Comparison of ENCODE assay signal across 1 cellular context in the genomic region with DNA sequence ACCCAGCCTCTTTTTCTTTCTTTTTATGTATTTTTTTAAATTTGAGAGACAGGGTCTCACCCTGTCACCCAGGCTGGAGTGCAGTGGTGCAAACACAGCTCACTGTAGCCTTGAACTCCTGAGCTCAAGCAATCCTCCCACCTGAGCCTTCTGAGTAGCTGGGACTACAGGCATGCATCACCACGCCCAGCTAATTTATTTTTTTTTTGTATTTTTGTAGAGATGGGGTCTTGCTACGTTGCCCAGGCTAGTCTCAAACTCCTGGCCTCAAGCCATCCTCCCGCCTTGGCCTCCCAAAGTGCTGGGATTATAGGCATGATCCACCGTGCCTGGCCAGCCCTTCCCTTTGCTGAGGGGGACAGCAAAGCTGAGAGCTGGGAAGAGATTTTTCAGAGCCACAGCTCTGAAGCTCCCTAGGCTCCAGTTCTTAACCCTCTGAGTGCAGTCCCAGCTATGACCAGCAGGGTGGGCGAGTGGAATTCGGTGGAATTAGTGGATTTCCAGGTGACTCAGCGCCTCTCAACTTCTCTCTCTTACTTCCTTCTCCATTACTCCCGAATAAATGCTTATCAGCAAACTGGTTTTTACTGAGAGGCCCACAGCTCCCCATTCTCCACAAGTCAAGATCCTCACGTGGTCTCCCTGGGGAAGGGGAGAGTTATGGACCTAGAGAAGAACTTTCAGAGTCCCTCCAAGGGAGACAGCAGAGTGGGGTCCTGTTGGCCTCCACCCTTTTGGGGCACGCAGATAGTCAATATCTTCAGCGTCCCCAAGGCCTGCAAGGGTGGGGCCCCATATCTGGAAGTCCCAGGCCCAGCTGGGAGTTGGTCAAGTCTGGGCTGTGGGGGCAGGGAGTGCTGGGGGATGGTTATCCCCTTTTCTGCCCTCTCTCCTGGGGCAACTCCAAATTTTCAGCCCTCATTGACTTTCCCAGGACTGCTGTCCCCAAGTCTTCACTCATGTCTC.
TF ChIP-seq lines count a peak whose summit lies in the region.

No MANE protein-coding gene starts in this region.

TF ChIP-seq in HepG2, 621 proteins besides CTCF, POLR2A, EP300 and RAD21 (continued from another document and continues in another):
- TF ChIP-seq, protein P1, sequence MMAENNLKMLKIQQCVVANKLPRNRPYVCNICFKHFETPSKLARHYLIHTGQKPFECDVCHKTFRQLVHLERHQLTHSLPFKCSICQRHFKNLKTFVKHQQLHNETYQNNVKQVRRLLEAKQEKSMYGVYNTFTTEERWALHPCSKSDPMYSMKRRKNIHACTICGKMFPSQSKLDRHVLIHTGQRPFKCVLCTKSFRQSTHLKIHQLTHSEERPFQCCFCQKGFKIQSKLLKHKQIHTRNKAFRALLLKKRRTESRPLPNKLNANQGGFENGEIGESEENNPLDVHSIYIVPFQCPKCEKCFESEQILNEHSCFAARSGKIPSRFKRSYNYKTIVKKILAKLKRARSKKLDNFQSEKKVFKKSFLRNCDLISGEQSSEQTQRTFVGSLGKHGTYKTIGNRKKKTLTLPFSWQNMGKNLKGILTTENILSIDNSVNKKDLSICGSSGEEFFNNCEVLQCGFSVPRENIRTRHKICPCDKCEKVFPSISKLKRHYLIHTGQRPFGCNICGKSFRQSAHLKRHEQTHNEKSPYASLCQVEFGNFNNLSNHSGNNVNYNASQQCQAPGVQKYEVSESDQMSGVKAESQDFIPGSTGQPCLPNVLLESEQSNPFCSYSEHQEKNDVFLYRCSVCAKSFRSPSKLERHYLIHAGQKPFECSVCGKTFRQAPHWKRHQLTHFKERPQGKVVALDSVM (CRISPR knock-in tag; IDR thresholded peaks at IDR 0.05) = peak; percentile 86
- TF ChIP-seq CC2D1A (CRISPR knock-in tag; IDR thresholded peaks at IDR 0.05) = no peak
- TF ChIP-seq, protein P2, sequence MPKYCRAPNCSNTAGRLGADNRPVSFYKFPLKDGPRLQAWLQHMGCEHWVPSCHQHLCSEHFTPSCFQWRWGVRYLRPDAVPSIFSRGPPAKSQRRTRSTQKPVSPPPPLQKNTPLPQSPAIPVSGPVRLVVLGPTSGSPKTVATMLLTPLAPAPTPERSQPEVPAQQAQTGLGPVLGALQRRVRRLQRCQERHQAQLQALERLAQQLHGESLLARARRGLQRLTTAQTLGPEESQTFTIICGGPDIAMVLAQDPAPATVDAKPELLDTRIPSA (CRISPR knock-in tag; IDR thresholded peaks at IDR 0.05; ENCODE audit: borderline replicate concordance) = no peak
- TF ChIP-seq, protein P3, sequence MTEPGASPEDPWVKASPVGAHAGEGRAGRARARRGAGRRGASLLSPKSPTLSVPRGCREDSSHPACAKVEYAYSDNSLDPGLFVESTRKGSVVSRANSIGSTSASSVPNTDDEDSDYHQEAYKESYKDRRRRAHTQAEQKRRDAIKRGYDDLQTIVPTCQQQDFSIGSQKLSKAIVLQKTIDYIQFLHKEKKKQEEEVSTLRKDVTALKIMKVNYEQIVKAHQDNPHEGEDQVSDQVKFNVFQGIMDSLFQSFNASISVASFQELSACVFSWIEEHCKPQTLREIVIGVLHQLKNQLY (CRISPR knock-in tag; IDR thresholded peaks at IDR 0.05) = no peak
- TF ChIP-seq, protein P4, sequence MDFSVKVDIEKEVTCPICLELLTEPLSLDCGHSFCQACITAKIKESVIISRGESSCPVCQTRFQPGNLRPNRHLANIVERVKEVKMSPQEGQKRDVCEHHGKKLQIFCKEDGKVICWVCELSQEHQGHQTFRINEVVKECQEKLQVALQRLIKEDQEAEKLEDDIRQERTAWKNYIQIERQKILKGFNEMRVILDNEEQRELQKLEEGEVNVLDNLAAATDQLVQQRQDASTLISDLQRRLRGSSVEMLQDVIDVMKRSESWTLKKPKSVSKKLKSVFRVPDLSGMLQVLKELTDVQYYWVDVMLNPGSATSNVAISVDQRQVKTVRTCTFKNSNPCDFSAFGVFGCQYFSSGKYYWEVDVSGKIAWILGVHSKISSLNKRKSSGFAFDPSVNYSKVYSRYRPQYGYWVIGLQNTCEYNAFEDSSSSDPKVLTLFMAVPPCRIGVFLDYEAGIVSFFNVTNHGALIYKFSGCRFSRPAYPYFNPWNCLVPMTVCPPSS (IDR thresholded peaks at IDR 0.05) = no peak
- TF ChIP-seq STAG1 (CRISPR knock-in tag; IDR thresholded peaks at IDR 0.05) = peak; percentile 54
- TF ChIP-seq ZBTB8A (CRISPR knock-in tag; IDR thresholded peaks at IDR 0.05; ENCODE audit: borderline replicate concordance, low read depth) = no peak
- peak; percentile 60 for TF ChIP-seq MAFF (IDR thresholded peaks at IDR 0.05; ENCODE audit: low read depth, low read length)
- TF ChIP-seq, protein P5, sequence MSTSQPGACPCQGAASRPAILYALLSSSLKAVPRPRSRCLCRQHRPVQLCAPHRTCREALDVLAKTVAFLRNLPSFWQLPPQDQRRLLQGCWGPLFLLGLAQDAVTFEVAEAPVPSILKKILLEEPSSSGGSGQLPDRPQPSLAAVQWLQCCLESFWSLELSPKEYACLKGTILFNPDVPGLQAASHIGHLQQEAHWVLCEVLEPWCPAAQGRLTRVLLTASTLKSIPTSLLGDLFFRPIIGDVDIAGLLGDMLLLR (CRISPR knock-in tag; IDR thresholded peaks at IDR 0.05) = no peak
- TF ChIP-seq SP1 (IDR thresholded peaks at IDR 0.05) = no peak
- TF ChIP-seq SP1 (CRISPR knock-in tag; IDR thresholded peaks at IDR 0.05) = no peak; the same call in 1 of the 2 replicates
- TF ChIP-seq NFE2 (CRISPR knock-in tag; IDR thresholded peaks at IDR 0.05) = peak; percentile 78; the same call in 1 of the 2 replicates
- TF ChIP-seq HOXA9 (CRISPR knock-in tag; IDR thresholded peaks at IDR 0.05; ENCODE audit: borderline replicate concordance) = no peak
- TF ChIP-seq ELF4 (CRISPR knock-in tag; IDR thresholded peaks at IDR 0.05; ENCODE audit: borderline replicate concordance) = no peak
- TF ChIP-seq FOXA3 (CRISPR knock-in tag; IDR thresholded peaks at IDR 0.05) = no peak
- no peak for TF ChIP-seq ZNF24 (IDR thresholded peaks at IDR 0.05)
- TF ChIP-seq, protein P6, sequence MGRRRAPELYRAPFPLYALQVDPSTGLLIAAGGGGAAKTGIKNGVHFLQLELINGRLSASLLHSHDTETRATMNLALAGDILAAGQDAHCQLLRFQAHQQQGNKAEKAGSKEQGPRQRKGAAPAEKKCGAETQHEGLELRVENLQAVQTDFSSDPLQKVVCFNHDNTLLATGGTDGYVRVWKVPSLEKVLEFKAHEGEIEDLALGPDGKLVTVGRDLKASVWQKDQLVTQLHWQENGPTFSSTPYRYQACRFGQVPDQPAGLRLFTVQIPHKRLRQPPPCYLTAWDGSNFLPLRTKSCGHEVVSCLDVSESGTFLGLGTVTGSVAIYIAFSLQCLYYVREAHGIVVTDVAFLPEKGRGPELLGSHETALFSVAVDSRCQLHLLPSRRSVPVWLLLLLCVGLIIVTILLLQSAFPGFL (CRISPR knock-in tag; IDR thresholded peaks at IDR 0.05) = no peak
- TF ChIP-seq JARID2 (CRISPR knock-in tag; IDR thresholded peaks at IDR 0.05; ENCODE audit: insufficient replicate concordance) = no peak
- no peak for TF ChIP-seq ZNF768 (CRISPR knock-in tag; IDR thresholded peaks at IDR 0.05)
- TF ChIP-seq ADNP (CRISPR knock-in tag; IDR thresholded peaks at IDR 0.05) = 0 out of 2 replicates have a peak, but pooled peaks have one; percentile 23
- peak; percentile 24; the same call in 1 of the 2 replicates for TF ChIP-seq ZNF709 (CRISPR knock-in tag; IDR thresholded peaks at IDR 0.05)
- TF ChIP-seq, protein P7, sequence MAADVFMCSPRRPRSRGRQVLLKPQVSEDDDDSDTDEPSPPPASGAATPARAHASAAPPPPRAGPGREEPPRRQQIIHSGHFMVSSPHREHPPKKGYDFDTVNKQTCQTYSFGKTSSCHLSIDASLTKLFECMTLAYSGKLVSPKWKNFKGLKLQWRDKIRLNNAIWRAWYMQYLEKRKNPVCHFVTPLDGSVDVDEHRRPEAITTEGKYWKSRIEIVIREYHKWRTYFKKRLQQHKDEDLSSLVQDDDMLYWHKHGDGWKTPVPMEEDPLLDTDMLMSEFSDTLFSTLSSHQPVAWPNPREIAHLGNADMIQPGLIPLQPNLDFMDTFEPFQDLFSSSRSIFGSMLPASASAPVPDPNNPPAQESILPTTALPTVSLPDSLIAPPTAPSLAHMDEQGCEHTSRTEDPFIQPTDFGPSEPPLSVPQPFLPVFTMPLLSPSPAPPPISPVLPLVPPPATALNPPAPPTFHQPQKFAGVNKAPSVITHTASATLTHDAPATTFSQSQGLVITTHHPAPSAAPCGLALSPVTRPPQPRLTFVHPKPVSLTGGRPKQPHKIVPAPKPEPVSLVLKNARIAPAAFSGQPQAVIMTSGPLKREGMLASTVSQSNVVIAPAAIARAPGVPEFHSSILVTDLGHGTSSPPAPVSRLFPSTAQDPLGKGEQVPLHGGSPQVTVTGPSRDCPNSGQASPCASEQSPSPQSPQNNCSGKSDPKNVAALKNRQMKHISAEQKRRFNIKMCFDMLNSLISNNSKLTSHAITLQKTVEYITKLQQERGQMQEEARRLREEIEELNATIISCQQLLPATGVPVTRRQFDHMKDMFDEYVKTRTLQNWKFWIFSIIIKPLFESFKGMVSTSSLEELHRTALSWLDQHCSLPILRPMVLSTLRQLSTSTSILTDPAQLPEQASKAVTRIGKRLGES (CRISPR knock-in tag; IDR thresholded peaks at IDR 0.05; ENCODE audit: borderline replicate concordance) = no peak
- TF ChIP-seq ZNF205 (CRISPR knock-in tag; IDR thresholded peaks at IDR 0.05) = no peak
- TF ChIP-seq MXI1 (IDR thresholded peaks at IDR 0.05; ENCODE audit: borderline replicate concordance, low read depth, low read length) = peak; percentile 16; the same call in 1 of the 3 replicates
- TF ChIP-seq, protein P8, sequence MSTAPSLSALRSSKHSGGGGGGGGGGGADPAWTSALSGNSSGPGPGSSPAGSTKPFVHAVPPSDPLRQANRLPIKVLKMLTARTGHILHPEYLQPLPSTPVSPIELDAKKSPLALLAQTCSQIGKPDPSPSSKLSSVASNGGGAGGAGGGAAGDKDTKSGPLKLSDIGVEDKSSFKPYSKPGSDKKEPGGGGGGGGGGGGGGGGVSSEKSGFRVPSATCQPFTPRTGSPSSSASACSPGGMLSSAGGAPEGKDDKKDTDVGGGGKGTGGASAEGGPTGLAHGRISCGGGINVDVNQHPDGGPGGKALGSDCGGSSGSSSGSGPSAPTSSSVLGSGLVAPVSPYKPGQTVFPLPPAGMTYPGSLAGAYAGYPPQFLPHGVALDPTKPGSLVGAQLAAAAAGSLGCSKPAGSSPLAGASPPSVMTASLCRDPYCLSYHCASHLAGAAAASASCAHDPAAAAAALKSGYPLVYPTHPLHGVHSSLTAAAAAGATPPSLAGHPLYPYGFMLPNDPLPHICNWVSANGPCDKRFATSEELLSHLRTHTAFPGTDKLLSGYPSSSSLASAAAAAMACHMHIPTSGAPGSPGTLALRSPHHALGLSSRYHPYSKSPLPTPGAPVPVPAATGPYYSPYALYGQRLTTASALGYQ (CRISPR knock-in tag; IDR thresholded peaks at IDR 0.05) = no peak
- TF ChIP-seq, protein P9, sequence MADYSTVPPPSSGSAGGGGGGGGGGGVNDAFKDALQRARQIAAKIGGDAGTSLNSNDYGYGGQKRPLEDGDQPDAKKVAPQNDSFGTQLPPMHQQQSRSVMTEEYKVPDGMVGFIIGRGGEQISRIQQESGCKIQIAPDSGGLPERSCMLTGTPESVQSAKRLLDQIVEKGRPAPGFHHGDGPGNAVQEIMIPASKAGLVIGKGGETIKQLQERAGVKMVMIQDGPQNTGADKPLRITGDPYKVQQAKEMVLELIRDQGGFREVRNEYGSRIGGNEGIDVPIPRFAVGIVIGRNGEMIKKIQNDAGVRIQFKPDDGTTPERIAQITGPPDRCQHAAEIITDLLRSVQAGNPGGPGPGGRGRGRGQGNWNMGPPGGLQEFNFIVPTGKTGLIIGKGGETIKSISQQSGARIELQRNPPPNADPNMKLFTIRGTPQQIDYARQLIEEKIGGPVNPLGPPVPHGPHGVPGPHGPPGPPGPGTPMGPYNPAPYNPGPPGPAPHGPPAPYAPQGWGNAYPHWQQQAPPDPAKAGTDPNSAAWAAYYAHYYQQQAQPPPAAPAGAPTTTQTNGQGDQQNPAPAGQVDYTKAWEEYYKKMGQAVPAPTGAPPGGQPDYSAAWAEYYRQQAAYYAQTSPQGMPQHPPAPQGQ (CRISPR knock-in tag; IDR thresholded peaks at IDR 0.05; ENCODE audit: borderline replicate concordance) = no peak
- 0 out of 2 replicates have a peak, but pooled peaks have one; percentile 40 for TF ChIP-seq ZNF747 (CRISPR knock-in tag; IDR thresholded peaks at IDR 0.05; ENCODE audit: borderline replicate concordance)
- TF ChIP-seq MED8 (CRISPR knock-in tag; IDR thresholded peaks at IDR 0.05; ENCODE audit: insufficient replicate concordance) = no peak
- no peak for TF ChIP-seq STAT5B (CRISPR knock-in tag; IDR thresholded peaks at IDR 0.05)
- TF ChIP-seq EED (CRISPR knock-in tag; IDR thresholded peaks at IDR 0.05) = no peak
- TF ChIP-seq, protein P10, sequence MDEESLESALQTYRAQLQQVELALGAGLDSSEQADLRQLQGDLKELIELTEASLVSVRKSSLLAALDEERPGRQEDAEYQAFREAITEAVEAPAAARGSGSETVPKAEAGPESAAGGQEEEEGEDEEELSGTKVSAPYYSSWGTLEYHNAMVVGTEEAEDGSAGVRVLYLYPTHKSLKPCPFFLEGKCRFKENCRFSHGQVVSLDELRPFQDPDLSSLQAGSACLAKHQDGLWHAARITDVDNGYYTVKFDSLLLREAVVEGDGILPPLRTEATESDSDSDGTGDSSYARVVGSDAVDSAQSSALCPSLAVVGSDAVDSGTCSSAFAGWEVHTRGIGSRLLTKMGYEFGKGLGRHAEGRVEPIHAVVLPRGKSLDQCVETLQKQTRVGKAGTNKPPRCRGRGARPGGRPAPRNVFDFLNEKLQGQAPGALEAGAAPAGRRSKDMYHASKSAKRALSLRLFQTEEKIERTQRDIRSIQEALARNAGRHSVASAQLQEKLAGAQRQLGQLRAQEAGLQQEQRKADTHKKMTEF (CRISPR knock-in tag; IDR thresholded peaks at IDR 0.05) = no peak
- no peak for TF ChIP-seq RNF2 (conservative IDR thresholded peaks at IDR 0.05; ENCODE audit: low read depth)
- no peak for TF ChIP-seq AGO1 (IDR thresholded peaks at IDR 0.05; ENCODE audit: low read depth, low read length, poor library complexity, severe bottlenecking)
- no peak for TF ChIP-seq ZNF737 (CRISPR knock-in tag; IDR thresholded peaks at IDR 0.05; ENCODE audit: borderline replicate concordance)
- TF ChIP-seq GATAD2A (CRISPR knock-in tag; IDR thresholded peaks at IDR 0.05) = peak; percentile 42; the same call in 1 of the 2 replicates
- TF ChIP-seq, protein P11, sequence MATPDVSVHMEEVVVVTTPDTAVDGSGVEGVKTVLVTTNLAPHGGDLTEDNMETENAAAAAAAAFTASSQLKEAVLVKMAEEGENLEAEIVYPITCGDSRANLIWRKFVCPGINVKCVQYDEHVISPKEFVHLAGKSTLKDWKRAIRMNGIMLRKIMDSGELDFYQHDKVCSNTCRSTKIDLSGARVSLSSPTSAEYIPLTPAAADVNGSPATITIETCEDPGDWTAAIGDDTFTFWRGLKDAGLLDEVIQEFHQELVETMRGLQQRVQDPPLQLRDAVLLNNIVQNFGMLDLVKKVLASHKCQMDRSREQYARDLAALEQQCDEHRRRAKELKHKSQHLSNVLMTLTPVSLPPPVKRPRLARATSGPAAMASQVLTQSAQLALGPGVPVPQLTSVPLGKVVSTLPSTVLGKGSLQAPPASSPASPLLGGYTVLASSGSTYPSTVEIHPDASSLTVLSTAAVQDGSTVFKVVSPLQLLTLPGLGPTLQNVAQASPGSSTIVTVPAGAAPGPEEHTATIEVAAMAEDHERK (CRISPR knock-in tag; IDR thresholded peaks at IDR 0.05; ENCODE audit: low read depth) = no peak
